18 cellular contexts compared by ENCODE assay signal in the genomic region with DNA sequence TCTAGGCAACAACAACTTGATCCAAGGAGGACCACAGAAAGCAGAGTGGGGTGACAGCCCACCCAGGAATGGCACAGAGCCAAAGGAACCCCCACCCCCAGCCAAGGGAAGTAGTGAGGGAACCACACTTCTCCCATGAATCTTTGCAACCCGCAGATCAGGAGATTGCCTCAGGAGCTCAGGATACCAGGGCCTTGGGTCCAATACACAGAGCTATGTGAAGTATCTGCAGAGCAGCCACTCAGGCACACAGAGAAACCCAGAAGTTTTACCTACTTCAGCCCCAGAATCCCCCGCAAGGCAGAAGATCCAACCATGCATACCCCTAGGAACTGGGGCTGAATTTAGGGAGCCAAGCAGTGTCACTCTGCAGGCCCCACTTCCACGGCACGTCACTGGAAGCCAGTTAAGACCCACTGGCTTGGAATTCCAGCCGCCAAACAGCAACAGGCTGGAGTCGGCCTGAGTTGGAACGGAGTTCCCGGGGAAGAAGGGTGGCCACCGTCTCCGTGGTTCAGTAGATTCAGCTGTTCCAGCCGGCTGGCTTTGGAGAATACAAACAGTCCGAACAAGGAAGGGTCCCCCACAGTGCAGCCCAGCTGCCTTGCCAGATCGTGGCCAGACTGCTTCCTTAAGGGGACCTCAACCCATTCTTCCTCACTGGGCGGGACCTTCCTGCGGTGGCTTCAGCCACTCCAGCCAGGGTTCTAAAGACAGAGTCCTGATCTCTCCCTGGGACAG.
DNase-seq lines count a peak whose midpoint lies in the region; ATAC-seq and TF ChIP-seq lines count a peak whose summit lies in the region.
"Had no signal": no experiment of that assay in that cellular context is flagged by ENCODE, and none has a peak within 500 bp of the region (broad histone marks: within the 10 kb centered on the region; RNA-seq: fewer than 3 reads in every experiment).

No MANE protein-coding gene starts in this region.

- H3K4me1 ChIP-seq in CD8-positive, alpha-beta T cell (ENCODE audit: insufficient read depth, low read length) = no peaks in the 10 kb centered on the region
- H3K4me1 ChIP-seq: SJSA1 had no signal

- H3K4me1 Mint-ChIP-seq in osteocyte (ENCODE audit: unreplicated experiment) = peaks cover 15% of the 10 kb centered on the region
- H3K4me1 Mint-ChIP-seq in CD8-positive, alpha-beta T cell (ENCODE audit: low read depth) = no peaks in the 10 kb centered on the region
- H3K4me1 Mint-ChIP-seq: activated B cell treated with CpG ODN at 0.5 μM for 24 hours; activated naive CD8-positive, alpha-beta T cell treated with anti-CD3 and anti-CD28 coated beads, Interleukin-2, amount 50 U/mL, for 24 hours; natural killer cell had no signal

- H3K36me3 ChIP-seq in CD8-positive, alpha-beta T cell (ENCODE audit: insufficient read depth, low read length) = no peaks in the 10 kb centered on the region
- H3K36me3 ChIP-seq: SJSA1 had no signal

- H3K9me3 Mint-ChIP-seq in osteocyte (ENCODE audit: unreplicated experiment) = peaks cover 20% of the 10 kb centered on the region
- H3K9me3 Mint-ChIP-seq in CD8-positive, alpha-beta T cell = peaks cover 4% of the 10 kb centered on the region
- H3K9me3 Mint-ChIP-seq in activated naive CD4-positive, alpha-beta T cell treated with anti-CD3 and anti-CD28 coated beads, Interleukin-2, amount 50 U/mL, for 72 hours = peaks cover 8% of the 10 kb centered on the region in 2 donors
- H3K9me3 Mint-ChIP-seq: natural killer cell had no signal

- H3K36me3 Mint-ChIP-seq in osteocyte (ENCODE audit: unreplicated experiment) = peaks cover 15% of the 10 kb centered on the region
- no peaks in the 10 kb centered on the region for H3K36me3 Mint-ChIP-seq in CD8-positive, alpha-beta T cell
- H3K36me3 Mint-ChIP-seq in activated naive CD4-positive, alpha-beta T cell treated with anti-CD3 and anti-CD28 coated beads, Interleukin-2, amount 50 U/mL, for 72 hours = peaks cover 11 to 17% of the 10 kb centered on the region in 2 donors
- H3K36me3 Mint-ChIP-seq: natural killer cell had no signal

- H3K4me3 ChIP-seq in epithelial cell of proximal tubule (ENCODE audit: low read depth, low read length) = peak overlapping the region; percentile 48
- H3K4me3 ChIP-seq in CD8-positive, alpha-beta T cell (ENCODE audit: low read depth, low read length) = no peak overlapping the region
- H3K4me3 ChIP-seq: SJSA1 had no signal

- no peaks in the 10 kb centered on the region for H3K27me3 Mint-ChIP-seq in osteocyte (ENCODE audit: unreplicated experiment)
- H3K27me3 Mint-ChIP-seq in CD8-positive, alpha-beta T cell (ENCODE audit: low read depth) = peaks cover 13% of the 10 kb centered on the region

- H3K9me3 ChIP-seq in CD8-positive, alpha-beta T cell (ENCODE audit: low read length) = no peaks in the 10 kb centered on the region
- H3K9me3 ChIP-seq: SJSA1 had no signal

- TF ChIP-seq CTCF in epithelial cell of proximal tubule (conservative IDR thresholded peaks at IDR 0.05; ENCODE audit: low read depth, low read length) (no peak), osteocyte (IDR thresholded peaks at IDR 0.05) (no peak), omental fat pad (IDR thresholded peaks at IDR 0.05) (no peak)
- TF ChIP-seq CTCF in CD8-positive, alpha-beta T cell (IDR thresholded peaks at IDR 0.05) = no peak

- H3K27ac ChIP-seq in CD8-positive, alpha-beta T cell (ENCODE audit: low read depth, low read length) = no peak overlapping the region
- H3K27ac ChIP-seq: SJSA1 had no signal

- ATAC-seq in CD8-positive, alpha-beta T cell = no peak
- ATAC-seq in omental fat pad (ENCODE audit: low FRiP score) = no peak
- no peak for ATAC-seq in activated naive CD4-positive, alpha-beta T cell treated with anti-CD3 and anti-CD28 coated beads, Interleukin-2, amount 50 U/mL, for 72 hours
- ATAC-seq: activated naive CD8-positive, alpha-beta T cell treated with anti-CD3 and anti-CD28 coated beads, Interleukin-2, amount 50 U/mL, for 24 hours; HepG2; natural killer cell had no signal

- CTCF ChIA-PET in CD8-positive, alpha-beta T cell (lab: Charles Lee) = no interaction called here

- intact Hi-C loops in CD8-positive, alpha-beta T cell (cut with DNase I, micrococcal nuclease) = no loop called here

- DNase-seq in DMS79 (lab: John Stamatoyannopoulos, UW) = peak; percentile 11
- peak; percentile 53 for DNase-seq in NCI-H69 (lab: John Stamatoyannopoulos, UW)
- DNase-seq in epithelial cell of proximal tubule (ENCODE audit: low read depth) = peak; percentile 49
- no peak for DNase-seq in osteocyte (ENCODE audit: extremely low spot score, unreplicated experiment)
- no peak for DNase-seq in CD8-positive, alpha-beta T cell
- DNase-seq in omental fat pad (ENCODE audit: low spot score) = no peak
- DNase-seq in activated naive CD4-positive, alpha-beta T cell treated with anti-CD3 and anti-CD28 coated beads, Interleukin-2, amount 50 U/mL, for 72 hours (ENCODE audit: low spot score in 2 of 2) = no peak
- no peak for DNase-seq in NCI-H2107 (lab: John Stamatoyannopoulos, UW)
- DNase-seq: activated B cell treated with CpG ODN at 0.5 μM for 24 hours; activated naive CD8-positive, alpha-beta T cell treated with anti-CD3 and anti-CD28 coated beads, Interleukin-2, amount 50 U/mL, for 24 hours; foreskin fibroblast; GOT3; natural killer cell; NCI-H1930; OCI-M1; T-helper 2 cell had no signal

- POLR2A ChIA-PET in CD8-positive, alpha-beta T cell (lab: Charles Lee) = interaction anchor here (0.6 kb wide), 1 partner anchor 18 kb away, joined by 3 read pairs; no protein-coding TSS in a partner anchor

- H3K27ac Mint-ChIP-seq in osteocyte (ENCODE audit: unreplicated experiment) = peak overlapping the region; percentile 42
- H3K27ac Mint-ChIP-seq in CD8-positive, alpha-beta T cell = no peak overlapping the region
- no peak overlapping the region for H3K27ac Mint-ChIP-seq in activated naive CD4-positive, alpha-beta T cell treated with anti-CD3 and anti-CD28 coated beads, Interleukin-2, amount 50 U/mL, for 72 hours
- H3K27ac Mint-ChIP-seq: activated B cell treated with CpG ODN at 0.5 μM for 24 hours; activated naive CD8-positive, alpha-beta T cell treated with anti-CD3 and anti-CD28 coated beads, Interleukin-2, amount 50 U/mL, for 24 hours; natural killer cell had no signal

- peak overlapping the region; percentile 20 for H3K4me3 Mint-ChIP-seq in osteocyte (ENCODE audit: unreplicated experiment)
- H3K4me3 Mint-ChIP-seq in CD8-positive, alpha-beta T cell = no peak overlapping the region
- H3K4me3 Mint-ChIP-seq: activated B cell treated with CpG ODN at 0.5 μM for 24 hours; activated naive CD8-positive, alpha-beta T cell treated with anti-CD3 and anti-CD28 coated beads, Interleukin-2, amount 50 U/mL, for 24 hours; natural killer cell had no signal

- no peaks in the 10 kb centered on the region for H3K27me3 ChIP-seq in CD8-positive, alpha-beta T cell (ENCODE audit: insufficient read depth, low read length)
- H3K27me3 ChIP-seq: SJSA1 had no signal

Comparison
In these comparisons a context has a peak if more than half of its experiments do, and no peak if none do; other contexts are left out.
1. DNase-seq: peak in DMS79 (single experiment), NCI-H69 (single experiment) and epithelial cell of proximal tubule (single experiment); none in osteocyte (single experiment), CD8-positive, alpha-beta T cell (0 of 7), omental fat pad (single experiment), activated naive CD4-positive, alpha-beta T cell treated with anti-CD3 and anti-CD28 coated beads, Interleukin-2, amount 50 U/mL, for 72 hours (0 of 2) and NCI-H2107 (single experiment).